ENCODE assay signal across 8 cellular contexts in genomic region chr19:8513687-8514504, GRCh38. TPM values are rescaled to one million over a fixed set of nuclear protein-coding genes. Genes with fewer than 3 reads are reported as not detected.
DNase-seq lines count a peak whose midpoint lies in the region; ATAC-seq lines count a peak whose summit lies in the region.

ZNF414 (minus strand) TSS chr19:8514167; CDS start chr19:8514046, 121 bp downstream.

- H3K9me3 Mint-ChIP-seq in effector memory CD8-positive, alpha-beta T cell, result no peaks in the 10 kb centered on the region
- H3K9me3 Mint-ChIP-seq in memory B cell, result no peaks in the 10 kb centered on the region

- in situ Hi-C loops in Caki2 (cut with HindIII; ENCODE audit: low pct_unique_long_range_greater_than_20kb, low sequenced_read_pairs), result no loop called here

- H3K36me3 Mint-ChIP-seq in effector memory CD8-positive, alpha-beta T cell (ENCODE audit: insufficient read depth), result peaks cover 47% of the 10 kb centered on the region
- no peaks in the 10 kb centered on the region for H3K36me3 Mint-ChIP-seq in memory B cell

- H3K4me3 Mint-ChIP-seq in effector memory CD8-positive, alpha-beta T cell, result peak within 1 kb of the TSS; percentile 89 to 91
- H3K4me3 Mint-ChIP-seq in memory B cell, result peak within 1 kb of the TSS; percentile 99

- peaks cover 42 to 49% of the 10 kb centered on the region in 2 donors for H3K4me1 Mint-ChIP-seq in effector memory CD8-positive, alpha-beta T cell (ENCODE audit: low read depth in 2 of 2)
- H3K4me1 Mint-ChIP-seq in memory B cell, result peaks cover 24% of the 10 kb centered on the region

- H3K4me1 ChIP-seq in HUES48 (ENCODE audit: control insufficient read depth, insufficient read depth, low read length) (no peaks in the 10 kb centered on the region), NT2/D1 (ENCODE audit: insufficient read depth, insufficient read length) (peaks cover 14% of the 10 kb centered on the region)

- peak within 1 kb of the TSS; percentile 98 for H3K27ac ChIP-seq in HUES48 (ENCODE audit: low read depth, low read length)

- no peaks in the 10 kb centered on the region for H3K9me3 ChIP-seq in HUES48 (ENCODE audit: control insufficient read depth, insufficient read depth, low read length)
- H3K9me3 ChIP-seq in NT2/D1 (ENCODE audit: insufficient read depth, low read length), result no peaks in the 10 kb centered on the region

- H3K4me3 ChIP-seq in HUES48 (ENCODE audit: low read depth, low read length), result peak within 1 kb of the TSS; percentile 96
- H3K4me3 ChIP-seq in NT2/D1 (ENCODE audit: insufficient read length, low read depth), result peak within 1 kb of the TSS; percentile 77

- peak within 1 kb of the TSS; percentile 97 to 99 for H3K27ac Mint-ChIP-seq in effector memory CD8-positive, alpha-beta T cell
- peak within 1 kb of the TSS; percentile 100 for H3K27ac Mint-ChIP-seq in memory B cell

- H3K36me3 ChIP-seq in HUES48 (ENCODE audit: control insufficient read depth, insufficient read depth, low read length), result no peaks in the 10 kb centered on the region
- peaks cover 21% of the 10 kb centered on the region for H3K36me3 ChIP-seq in NT2/D1 (ENCODE audit: insufficient read depth, insufficient read length, low read length)

- DNase-seq in Caki2 (ENCODE audit: low read depth), result peak; percentile 91
- DNase-seq in NT2/D1 (ENCODE audit: low read depth, low spot score), result peak; percentile 98
- peak; percentile 92 to 99 (median 94) for DNase-seq in activated CD8-positive, alpha-beta memory T cell treated with anti-CD3 and anti-CD28 coated beads for 48 hours (ENCODE audit: low read depth in 2 of 3, low spot score in 2 of 3)
- peak; percentile 95 to 98 (median 97) for DNase-seq in effector memory CD8-positive, alpha-beta T cell
- DNase-seq in memory B cell (ENCODE audit: low spot score in 2 of 2), result peak; percentile 98 to 99
- DNase-seq in stimulated activated CD8-positive, alpha-beta memory T cell treated with anti-CD3 and anti-CD28 coated beads, Interleukin-12 subunit alpha, Interleukin-12 subunit beta, amount 100 ng/mL, for 1 hour (ENCODE audit: low read depth), result peak; percentile 95

- H3K27me3 Mint-ChIP-seq in effector memory CD8-positive, alpha-beta T cell, result no peaks in the 10 kb centered on the region
- no peaks in the 10 kb centered on the region for H3K27me3 Mint-ChIP-seq in memory B cell

- H3K27me3 ChIP-seq in HUES48 (ENCODE audit: control insufficient read depth, insufficient read depth, low read length), result no peaks in the 10 kb centered on the region
- no peaks in the 10 kb centered on the region for H3K27me3 ChIP-seq in NT2/D1 (ENCODE audit: insufficient read depth, insufficient read length)

- H3K9ac ChIP-seq in HUES48 (ENCODE audit: low read depth, low read length) (peak within 1 kb of the TSS; percentile 96), NT2/D1 (ENCODE audit: insufficient read length, low read depth) (peak within 1 kb of the TSS; percentile 93)

- ATAC-seq in GM21390 (IDR thresholded peaks at IDR 0.05; ENCODE audit: unreplicated experiment) (peak; percentile 86), memory B cell (ENCODE audit: low read depth) (peak; percentile 88)
- ATAC-seq in effector memory CD8-positive, alpha-beta T cell (replicated peaks), result peak; percentile 73

RNA-seq across cellular contexts. Expression of gene ZNF414, which starts in this region (rescaled TPM):
- 0.81 TPM in 1 of 2 replicates, not detected in the other for total RNA-seq in Caki2 (2014; rRNA removed; shearing (Covaris generic); ENCODE audit: low replicate concordance)

Comparison
In these comparisons a context has a peak if more than half of its experiments do, and no peak if none do; other contexts are left out.
1. Peak in every context shown above with its lines: DNase-seq, ATAC-seq, H3K4me3 ChIP-seq and H3K27ac ChIP-seq.
2. Peak in DNase-seq in Caki2; RNA of the gene not detected or under 1 TPM.